ENCODE assay signal across 25 cellular contexts in genomic region chr20:44802702-44803101, GRCh38. TPM values are rescaled to one million over a fixed set of nuclear protein-coding genes. Genes with fewer than 3 reads are reported as not detected.
DNase-seq lines count a peak whose midpoint lies in the region; ATAC-seq, FAIRE-seq and TF ChIP-seq lines count a peak whose summit lies in the region.
"Had no signal": no experiment of that assay in that cellular context is flagged by ENCODE, and none has a peak within 500 bp of the region (broad histone marks: within the 10 kb centered on the region; RNA-seq: fewer than 3 reads in every experiment).

No MANE protein-coding gene starts in this region.

- no peaks in the 10 kb centered on the region for H3K9me3 Mint-ChIP-seq in astrocyte (ENCODE audit: unreplicated experiment)
- peaks cover 11% of the 10 kb centered on the region for H3K9me3 Mint-ChIP-seq in glutamatergic neuron (ENCODE audit: unreplicated experiment)
- no peaks in the 10 kb centered on the region for H3K9me3 Mint-ChIP-seq in neural progenitor cell
- no peaks in the 10 kb centered on the region for H3K9me3 Mint-ChIP-seq in T-helper 2 cell treated with Interferon-gamma antibody and Interleukin-4, amounts not matched to agents 5 μg/mL and 100 μg/mL, for 36 hours
- H3K9me3 Mint-ChIP-seq: CD14-positive monocyte; CD4-positive, alpha-beta memory T cell; CD8-positive, alpha-beta memory T cell had no signal

- TF ChIP-seq CTCF in HEK293 (tag by site-specific recombination; IDR thresholded peaks at IDR 0.05) (no peak), astrocyte (IDR thresholded peaks at IDR 0.05; ENCODE audit: insufficient read depth, low read depth, low read length) (no peak), glutamatergic neuron (IDR thresholded peaks at IDR 0.05; ENCODE audit: partially characterized antibody, unreplicated experiment) (no peak), neural progenitor cell (IDR thresholded peaks at IDR 0.05) (no peak), upper lobe of right lung (IDR thresholded peaks at IDR 0.05) (no peak)

- no peak for DNase-seq in astrocyte (ENCODE audit: low read depth)
- no peak for DNase-seq in glutamatergic neuron
- DNase-seq in neural progenitor cell (ENCODE audit: low spot score), result no peak
- no peak for DNase-seq in upper lobe of right lung
- DNase-seq in SK-N-DZ (ENCODE audit: low spot score), result no peak
- no peak for DNase-seq in T-helper 2 cell treated with Interferon-gamma antibody and Interleukin-4, amounts not matched to agents 5 μg/mL and 100 μg/mL, for 36 hours (ENCODE audit: low spot score)
- DNase-seq: 8988T; ACHN; BE2C; CD4-positive, alpha-beta memory T cell; CD4-positive, CD25-positive, alpha-beta regulatory T cell; CD8-positive, alpha-beta memory T cell; COR-L47; DMS 273 treated with DMSO at 0.1 percent for 48 hours; DMS79 treated with DMSO at 0.1 percent for 48 hours; GF-D8 had no signal

- CTCF ChIA-PET in HEK293 (lab: Yijun Ruan, JAX), result interaction anchor here (0.6 to 0.9 kb wide), 2 partner anchors 17 to 18 kb away, joined by 3 read pairs; no protein-coding TSS in a partner anchor

- H3K4me3 ChIP-seq in HEK293 (ENCODE audit: low read depth, low read length) (no peak overlapping the region), astrocyte (ENCODE audit: insufficient read depth, low read depth, low read length) (no peak overlapping the region), neural progenitor cell (no peak overlapping the region), upper lobe of right lung (no peak overlapping the region)
- H3K4me3 ChIP-seq: BLaER1 had no signal

- H3K4me1 ChIP-seq in HEK293 (ENCODE audit: control insufficient read depth, insufficient read depth, low read length), result no peaks in the 10 kb centered on the region
- no peaks in the 10 kb centered on the region for H3K4me1 ChIP-seq in astrocyte (ENCODE audit: insufficient read depth, low read length)
- peaks cover 10% of the 10 kb centered on the region for H3K4me1 ChIP-seq in neural progenitor cell
- no peaks in the 10 kb centered on the region for H3K4me1 ChIP-seq in upper lobe of right lung

- H3K27me3 Mint-ChIP-seq in astrocyte (ENCODE audit: low read depth, unreplicated experiment) (peaks cover 55% of the 10 kb centered on the region), glutamatergic neuron (ENCODE audit: unreplicated experiment) (peaks cover 5% of the 10 kb centered on the region), neural progenitor cell (ENCODE audit: insufficient read depth, low read depth) (peaks cover 11% of the 10 kb centered on the region)
- H3K27me3 Mint-ChIP-seq in T-helper 2 cell treated with Interferon-gamma antibody and Interleukin-4, amounts not matched to agents 5 μg/mL and 100 μg/mL, for 36 hours (ENCODE audit: low read depth), result peaks cover 24% of the 10 kb centered on the region

- H3K27me3 ChIP-seq in astrocyte (ENCODE audit: insufficient read depth, low read length) (peaks cover 34% of the 10 kb centered on the region), neural progenitor cell (peaks cover 20% of the 10 kb centered on the region), upper lobe of right lung (peaks cover 19% of the 10 kb centered on the region)
- H3K27me3 ChIP-seq: BE2C, BLaER1 had no signal

- H3K4me3 Mint-ChIP-seq in astrocyte (ENCODE audit: unreplicated experiment) (peak overlapping the region; percentile 21), glutamatergic neuron (ENCODE audit: unreplicated experiment) (peak overlapping the region; percentile 3), neural progenitor cell (no peak overlapping the region)
- H3K4me3 Mint-ChIP-seq in T-helper 2 cell treated with Interferon-gamma antibody and Interleukin-4, amounts not matched to agents 5 μg/mL and 100 μg/mL, for 36 hours, result no peak overlapping the region
- H3K4me3 Mint-ChIP-seq: CD14-positive monocyte; CD4-positive, alpha-beta memory T cell; CD4-positive, CD25-positive, alpha-beta regulatory T cell; CD8-positive, alpha-beta memory T cell had no signal

- H4K20me1 ChIP-seq in astrocyte (ENCODE audit: insufficient read depth, low read length) (no peaks in the 10 kb centered on the region), neural progenitor cell (ENCODE audit: low read depth) (peaks cover 17% of the 10 kb centered on the region)
- H4K20me1 ChIP-seq: BLaER1 had no signal

- H3K4me2 ChIP-seq in astrocyte (ENCODE audit: low read length) (no peak overlapping the region), neural progenitor cell (no peak overlapping the region)
- H3K4me2 ChIP-seq: BLaER1 had no signal

- H3F3A ChIP-seq in neural progenitor cell (ENCODE audit: low read depth), result peaks cover 9% of the 10 kb centered on the region

- ATAC-seq in upper lobe of right lung (no peak), GM18873 (IDR thresholded peaks at IDR 0.05; ENCODE audit: low FRiP score, unreplicated experiment) (no peak)

- H3K36me3 ChIP-seq in HEK293 (ENCODE audit: control insufficient read depth in 2 of 2, insufficient read depth in 1 of 2, low read length in 2 of 2), result no peaks in the 10 kb centered on the region
- no peaks in the 10 kb centered on the region for H3K36me3 ChIP-seq in astrocyte (ENCODE audit: insufficient read depth, low read length)
- H3K36me3 ChIP-seq in neural progenitor cell, result no peaks in the 10 kb centered on the region
- no peaks in the 10 kb centered on the region for H3K36me3 ChIP-seq in upper lobe of right lung
- H3K36me3 ChIP-seq: BE2C, BLaER1 had no signal

- H3K27ac Mint-ChIP-seq in astrocyte (ENCODE audit: unreplicated experiment) (no peak overlapping the region), glutamatergic neuron (ENCODE audit: unreplicated experiment) (peak overlapping the region; percentile 88), neural progenitor cell (peak overlapping the region; percentile 31)
- H3K27ac Mint-ChIP-seq in T-helper 2 cell treated with Interferon-gamma antibody and Interleukin-4, amounts not matched to agents 5 μg/mL and 100 μg/mL, for 36 hours, result no peak overlapping the region
- H3K27ac Mint-ChIP-seq: CD14-positive monocyte; CD4-positive, alpha-beta memory T cell; CD4-positive, CD25-positive, alpha-beta regulatory T cell had no signal

- FAIRE-seq in astrocyte (lab: Jason Lieb, UNC), result no peak
- FAIRE-seq: A204.1, G401.6, GM12891 had no signal

- H3K4me1 Mint-ChIP-seq in astrocyte (ENCODE audit: low read depth, unreplicated experiment) (peaks cover 5% of the 10 kb centered on the region), glutamatergic neuron (ENCODE audit: low read depth, unreplicated experiment) (peaks cover 51% of the 10 kb centered on the region), neural progenitor cell (peaks cover 24% of the 10 kb centered on the region)
- H3K4me1 Mint-ChIP-seq in T-helper 2 cell treated with Interferon-gamma antibody and Interleukin-4, amounts not matched to agents 5 μg/mL and 100 μg/mL, for 36 hours (ENCODE audit: low read depth), result no peaks in the 10 kb centered on the region
- H3K4me1 Mint-ChIP-seq: CD4-positive, alpha-beta memory T cell; CD4-positive, CD25-positive, alpha-beta regulatory T cell; CD8-positive, alpha-beta memory T cell had no signal

- H2AFZ ChIP-seq in astrocyte (ENCODE audit: low read depth, low read length), result no peak overlapping the region
- no peak overlapping the region for H2AFZ ChIP-seq in neural progenitor cell (replicated peaks)

- intact Hi-C loops in upper lobe of right lung (cut with DNase I), result no loop called here

- H3K27ac ChIP-seq in HEK293 (ENCODE audit: extremely low read depth, low read depth, low read length) (no peak overlapping the region), astrocyte (ENCODE audit: low read depth, low read length) (no peak overlapping the region), neural progenitor cell (no peak overlapping the region), upper lobe of right lung (no peak overlapping the region)
- H3K27ac ChIP-seq: BLaER1 had no signal

- H3K9me3 ChIP-seq in HEK293 (ENCODE audit: control insufficient read depth, insufficient read depth, low read depth, low read length) (no peaks in the 10 kb centered on the region), astrocyte (ENCODE audit: insufficient read depth, low read depth, low read length) (no peaks in the 10 kb centered on the region), neural progenitor cell (ENCODE audit: low read depth) (no peaks in the 10 kb centered on the region), upper lobe of right lung (no peaks in the 10 kb centered on the region)
- H3K9me3 ChIP-seq: BE2C, BLaER1 had no signal

- H3K36me3 Mint-ChIP-seq in astrocyte (ENCODE audit: low read depth, unreplicated experiment) (no peaks in the 10 kb centered on the region), glutamatergic neuron (ENCODE audit: unreplicated experiment) (no peaks in the 10 kb centered on the region), neural progenitor cell (no peaks in the 10 kb centered on the region)
- no peaks in the 10 kb centered on the region for H3K36me3 Mint-ChIP-seq in T-helper 2 cell treated with Interferon-gamma antibody and Interleukin-4, amounts not matched to agents 5 μg/mL and 100 μg/mL, for 36 hours (ENCODE audit: low read depth)
- H3K36me3 Mint-ChIP-seq: CD14-positive monocyte; CD4-positive, alpha-beta memory T cell; CD4-positive, CD25-positive, alpha-beta regulatory T cell; CD8-positive, alpha-beta memory T cell had no signal

- POLR2A ChIA-PET in HEK293 (lab: Yijun Ruan, JAX), result no interaction called here

- H3K9ac ChIP-seq in astrocyte (ENCODE audit: low read length), result no peak overlapping the region
- no peak overlapping the region for H3K9ac ChIP-seq in neural progenitor cell
- H3K9ac ChIP-seq: BLaER1 had no signal

- H3K79me2 ChIP-seq in astrocyte (ENCODE audit: insufficient read depth, low read length) (no peaks in the 10 kb centered on the region), neural progenitor cell (ENCODE audit: low read depth) (no peaks in the 10 kb centered on the region)

TF ChIP-seq in HEK293, 187 proteins besides CTCF, POLR2A, EP300 and RAD21:
- TF ChIP-seq ZBTB17 (tag by site-specific recombination; IDR thresholded peaks at IDR 0.05), result no peak
- TF ChIP-seq ZNF623 (tag by site-specific recombination; IDR thresholded peaks at IDR 0.05), result peak; percentile 95
TF ChIP-seq in HEK293: peak in this region for 1.

RNA-seq across cellular contexts. Expression of gene RIMS4, which starts 7.6 kb away (rescaled TPM):
- total RNA-seq in astrocyte, result 0.48 and 0.53 TPM in 2 replicates
- total RNA-seq in glutamatergic neuron (ENCODE audit: unreplicated experiment), result 96.1 TPM
- 5.3 and 7.8 TPM in 2 replicates for total RNA-seq in neural progenitor cell (ENCODE audit: low replicate concordance)
- 3.2 TPM for total RNA-seq in upper lobe of right lung
- polyA plus RNA-seq in SK-N-DZ (2014; cell fraction: cytosol; rRNA removed), result 50.9 and 55.4 TPM in 2 replicates
- 29.8 and 30.5 TPM in 2 replicates for polyA plus RNA-seq in SK-N-DZ (2014; cell fraction: nucleus; rRNA removed)
- total RNA-seq: CD4-positive, alpha-beta memory T cell; CD4-positive, CD25-positive, alpha-beta regulatory T cell; CD8-positive, alpha-beta memory T cell had no signal
- polyA plus RNA-seq: AG04450; CD14-positive monocyte; CD4-positive, alpha-beta memory T cell; CD4-positive, CD25-positive, alpha-beta regulatory T cell; CD8-positive, alpha-beta memory T cell had no signal

RNA-seq across cellular contexts. Expression of gene KCNK15, which starts 57.0 kb away (rescaled TPM):
- total RNA-seq in astrocyte (0.14 and 0.17 TPM in 2 replicates), glutamatergic neuron (ENCODE audit: unreplicated experiment) (0.22 TPM), neural progenitor cell (ENCODE audit: low replicate concordance) (0.21 TPM in 1 of 2 replicates, not detected in the other), upper lobe of right lung (1.1 TPM)
- polyA plus RNA-seq in SK-N-DZ (2014; cell fraction: cytosol; rRNA removed), result 0.10 and 0.61 TPM in 2 replicates
- not detected in 2 replicates for polyA plus RNA-seq in SK-N-DZ (2014; cell fraction: nucleus; rRNA removed)
- total RNA-seq: A673; CD4-positive, alpha-beta memory T cell; CD4-positive, CD25-positive, alpha-beta regulatory T cell had no signal
- polyA plus RNA-seq: AG04450; CD14-positive monocyte; CD4-positive, alpha-beta memory T cell; CD4-positive, CD25-positive, alpha-beta regulatory T cell; CD8-positive, alpha-beta memory T cell had no signal

Comparison
In these comparisons a context has a peak if more than half of its experiments do, and no peak if none do; other contexts are left out.
1. H3K27ac Mint-ChIP-seq: peak in glutamatergic neuron (single experiment) and neural progenitor cell (single experiment); none in astrocyte (single experiment) and T-helper 2 cell treated with Interferon-gamma antibody and Interleukin-4, amounts not matched to agents 5 μg/mL and 100 μg/mL, for 36 hours (single experiment).
2. H3K4me3 Mint-ChIP-seq: peak in astrocyte (single experiment) and glutamatergic neuron (single experiment); none in neural progenitor cell (single experiment) and T-helper 2 cell treated with Interferon-gamma antibody and Interleukin-4, amounts not matched to agents 5 μg/mL and 100 μg/mL, for 36 hours (single experiment).
3. RNA of gene RIMS4, which starts 7.6 kb away (total RNA-seq): 96.1 TPM in glutamatergic neuron (single experiment); 5.3 to 7.8 TPM in neural progenitor cell, 3.2 TPM in upper lobe of right lung (single experiment) and 0.48 to 0.53 TPM in astrocyte; every median in the first group is over 10 times any median in the second.